In the genomic region with DNA sequence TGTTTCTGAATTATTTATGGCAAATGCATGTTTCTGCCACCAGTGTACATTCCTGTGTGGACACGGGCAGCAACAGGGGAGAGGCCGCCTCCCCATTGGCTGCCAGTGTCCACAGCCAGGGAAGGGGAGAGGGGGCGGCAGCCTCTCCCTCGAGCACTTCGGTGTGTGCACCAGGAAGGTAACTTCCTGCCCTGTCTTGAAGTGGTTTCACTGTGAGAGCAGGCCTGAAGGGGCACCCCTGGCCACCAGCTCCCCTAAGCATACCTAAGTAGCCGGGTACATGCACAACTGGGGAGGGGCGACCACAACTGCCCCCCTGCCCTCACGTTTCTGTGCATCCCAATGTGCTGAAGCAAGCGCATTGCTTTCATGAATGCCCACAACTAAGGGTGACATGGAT, we compare ENCODE assay signal across 1 cellular context.
TF ChIP-seq lines count a peak whose summit lies in the region.

No MANE protein-coding gene starts in this region.

TF ChIP-seq in IMR-90, 13 proteins besides CTCF, POLR2A, EP300 and RAD21 (continued from another document):
- TF ChIP-seq, protein P1, sequence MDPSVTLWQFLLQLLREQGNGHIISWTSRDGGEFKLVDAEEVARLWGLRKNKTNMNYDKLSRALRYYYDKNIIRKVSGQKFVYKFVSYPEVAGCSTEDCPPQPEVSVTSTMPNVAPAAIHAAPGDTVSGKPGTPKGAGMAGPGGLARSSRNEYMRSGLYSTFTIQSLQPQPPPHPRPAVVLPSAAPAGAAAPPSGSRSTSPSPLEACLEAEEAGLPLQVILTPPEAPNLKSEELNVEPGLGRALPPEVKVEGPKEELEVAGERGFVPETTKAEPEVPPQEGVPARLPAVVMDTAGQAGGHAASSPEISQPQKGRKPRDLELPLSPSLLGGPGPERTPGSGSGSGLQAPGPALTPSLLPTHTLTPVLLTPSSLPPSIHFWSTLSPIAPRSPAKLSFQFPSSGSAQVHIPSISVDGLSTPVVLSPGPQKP (IDR thresholded peaks at IDR 0.05; ENCODE audit: borderline replicate concordance, low read depth, low read length), result no peak
- no peak for TF ChIP-seq MAZ (IDR thresholded peaks at IDR 0.05; ENCODE audit: borderline replicate concordance, low read depth, low read length)
- TF ChIP-seq CEBPB (IDR thresholded peaks at IDR 0.05; ENCODE audit: low read depth, low read length), result no peak
- TF ChIP-seq CHD1 (IDR thresholded peaks at IDR 0.05; ENCODE audit: low read depth, low read length), result no peak
- TF ChIP-seq RFX5 (IDR thresholded peaks at IDR 0.05; ENCODE audit: low read depth, low read length), result no peak
- no peak for TF ChIP-seq NFE2L2 (IDR thresholded peaks at IDR 0.05; ENCODE audit: low read depth, low read length)
- TF ChIP-seq, protein P2, sequence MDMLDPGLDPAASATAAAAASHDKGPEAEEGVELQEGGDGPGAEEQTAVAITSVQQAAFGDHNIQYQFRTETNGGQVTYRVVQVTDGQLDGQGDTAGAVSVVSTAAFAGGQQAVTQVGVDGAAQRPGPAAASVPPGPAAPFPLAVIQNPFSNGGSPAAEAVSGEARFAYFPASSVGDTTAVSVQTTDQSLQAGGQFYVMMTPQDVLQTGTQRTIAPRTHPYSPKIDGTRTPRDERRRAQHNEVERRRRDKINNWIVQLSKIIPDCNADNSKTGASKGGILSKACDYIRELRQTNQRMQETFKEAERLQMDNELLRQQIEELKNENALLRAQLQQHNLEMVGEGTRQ (IDR thresholded peaks at IDR 0.05; ENCODE audit: low read depth, low read length), result no peak
- TF ChIP-seq MAFK (IDR thresholded peaks at IDR 0.05; ENCODE audit: low read depth, low read length), result no peak
- no peak for TF ChIP-seq RCOR1 (IDR thresholded peaks at IDR 0.05; ENCODE audit: insufficient replicate concordance, low read length)
- no peak for TF ChIP-seq BHLHE40 (IDR thresholded peaks at IDR 0.05; ENCODE audit: low read depth, low read length)
- no peak for TF ChIP-seq SMC3 (IDR thresholded peaks at IDR 0.05; ENCODE audit: low read depth, low read length)
- TF ChIP-seq MXI1 (IDR thresholded peaks at IDR 0.05; ENCODE audit: borderline replicate concordance, low read depth, low read length), result no peak
